In genomic region chr4:78129383-78130108, GRCh38 we compare ENCODE assay signal across 1 cellular context.
TF ChIP-seq lines count a peak whose summit lies in the region.

No MANE protein-coding gene starts in this region.

TF ChIP-seq in HepG2, 621 proteins besides CTCF, POLR2A, EP300 and RAD21 (continued from another document and continues in another):
- TF ChIP-seq HOMEZ (CRISPR knock-in tag; IDR thresholded peaks at IDR 0.05; ENCODE audit: low read depth) (no peak), ZNF251 (CRISPR knock-in tag; IDR thresholded peaks at IDR 0.05) (no peak), ZBTB14 (CRISPR knock-in tag; IDR thresholded peaks at IDR 0.05) (no peak), SALL1 (CRISPR knock-in tag; IDR thresholded peaks at IDR 0.05) (no peak), ZNF639 (CRISPR knock-in tag; conservative IDR thresholded peaks at IDR 0.05) (no peak), MAX (IDR thresholded peaks at IDR 0.05) (0 out of 2 replicates have a peak, but pooled peaks have one; percentile 22), MXD3 (CRISPR knock-in tag; IDR thresholded peaks at IDR 0.05) (no peak), KDM1A (CRISPR knock-in tag; IDR thresholded peaks at IDR 0.05) (no peak), LCORL (IDR thresholded peaks at IDR 0.05) (no peak), LCORL (CRISPR knock-in tag; IDR thresholded peaks at IDR 0.05) (no peak), POGZ (CRISPR knock-in tag; IDR thresholded peaks at IDR 0.05) (no peak), HNRNPLL (IDR thresholded peaks at IDR 0.05; ENCODE audit: low read depth, low read length, poor library complexity, severe bottlenecking) (no peak), ZMYM4 (CRISPR knock-in tag; IDR thresholded peaks at IDR 0.05) (peak; percentile 22; the same call in 1 of the 2 replicates), ZNF777 (CRISPR knock-in tag; IDR thresholded peaks at IDR 0.05) (no peak), ZNF766 (CRISPR knock-in tag; IDR thresholded peaks at IDR 0.05; ENCODE audit: borderline replicate concordance) (no peak), ZNF781 (CRISPR knock-in tag; IDR thresholded peaks at IDR 0.05; ENCODE audit: borderline replicate concordance, not compliant biosample characterization) (no peak), LRRFIP1 (CRISPR knock-in tag; conservative IDR thresholded peaks at IDR 0.05) (no peak), FOXP4 (CRISPR knock-in tag; IDR thresholded peaks at IDR 0.05) (peak; percentile 9; the same call in 1 of the 2 replicates), TOE1 (CRISPR knock-in tag; IDR thresholded peaks at IDR 0.05) (no peak), IKZF5 (CRISPR knock-in tag; IDR thresholded peaks at IDR 0.05) (no peak), ZNF543 (CRISPR knock-in tag; IDR thresholded peaks at IDR 0.05) (no peak), CREB3 (CRISPR knock-in tag; IDR thresholded peaks at IDR 0.05) (no peak), GTF3A (CRISPR knock-in tag; conservative IDR thresholded peaks at IDR 0.05) (no peak), SNAI1 (CRISPR knock-in tag; IDR thresholded peaks at IDR 0.05; ENCODE audit: borderline replicate concordance) (no peak), MEF2D (CRISPR knock-in tag; IDR thresholded peaks at IDR 0.05) (no peak), SOX13 (IDR thresholded peaks at IDR 0.05) (no peak), SOX13 (CRISPR knock-in tag; conservative IDR thresholded peaks at IDR 0.05 in 1 of 2, IDR thresholded peaks at IDR 0.05 in 1 of 2) (0 out of 4 replicates have a peak, but pooled peaks of 1 of the 2 experiments have one; percentile 5), ZNF775 (CRISPR knock-in tag; IDR thresholded peaks at IDR 0.05; ENCODE audit: borderline replicate concordance) (peak; percentile 74; the same call in 1 of the 2 replicates), NFYC (CRISPR knock-in tag; IDR thresholded peaks at IDR 0.05) (no peak), SIX4 (CRISPR knock-in tag; IDR thresholded peaks at IDR 0.05) (no peak), E2F2 (CRISPR knock-in tag; IDR thresholded peaks at IDR 0.05; ENCODE audit: borderline replicate concordance) (no peak), CBX5 (CRISPR knock-in tag; IDR thresholded peaks at IDR 0.05; ENCODE audit: borderline replicate concordance) (no peak), ZNF382 (CRISPR knock-in tag; IDR thresholded peaks at IDR 0.05; ENCODE audit: borderline replicate concordance) (no peak), NR2F1 (CRISPR knock-in tag; IDR thresholded peaks at IDR 0.05) (0 out of 4 replicates have a peak, but pooled peaks of 1 of the 2 experiments have one; percentile 24), ZGPAT (CRISPR knock-in tag; IDR thresholded peaks at IDR 0.05) (no peak), RERE (CRISPR knock-in tag; IDR thresholded peaks at IDR 0.05; ENCODE audit: low read depth) (no peak), ZNF3 (CRISPR knock-in tag; IDR thresholded peaks at IDR 0.05) (no peak), ZNF839 (CRISPR knock-in tag; IDR thresholded peaks at IDR 0.05; ENCODE audit: borderline replicate concordance) (no peak), MXI1 (IDR thresholded peaks at IDR 0.05; ENCODE audit: borderline replicate concordance, low read depth, low read length) (no peak)
